Comparison of ENCODE assay signal across 20 cellular contexts in the genomic region with DNA sequence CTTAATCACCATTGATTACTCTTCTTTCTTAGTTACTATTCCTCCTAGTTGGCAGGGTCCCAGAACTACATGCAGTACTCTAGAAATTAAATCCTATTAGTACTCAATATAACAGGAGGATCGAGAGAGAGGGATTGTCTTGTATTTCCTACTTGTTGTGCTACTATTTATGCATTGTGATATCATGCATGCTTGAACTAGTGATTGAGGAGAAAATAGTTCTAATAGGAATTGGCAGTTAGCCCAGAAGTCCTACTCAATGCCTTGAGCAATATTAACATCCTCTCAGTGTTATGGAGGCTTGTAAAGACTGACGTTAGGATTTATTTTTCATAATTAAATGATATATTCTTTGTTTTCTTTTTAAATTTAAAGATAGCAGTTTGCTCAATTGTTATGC.
DNase-seq lines count a peak whose midpoint lies in the region; ATAC-seq, FAIRE-seq and TF ChIP-seq lines count a peak whose summit lies in the region.
"Had no signal": no experiment of that assay in that cellular context is flagged by ENCODE, and none has a peak within 500 bp of the region (broad histone marks: within the 10 kb centered on the region; RNA-seq: fewer than 3 reads in every experiment).

No MANE protein-coding gene starts in this region.

- no peaks in the 10 kb centered on the region for H3K79me2 ChIP-seq in HepG2 (ENCODE audit: insufficient read depth, low read length)

- TF ChIP-seq EP300 in HepG2 (IDR thresholded peaks at IDR 0.05; ENCODE audit: low read depth in 2 of 2, low read length in 2 of 2) (no peak), HepG2 (CRISPR knock-in tag; IDR thresholded peaks at IDR 0.05; ENCODE audit: borderline replicate concordance) (no peak)

- CTCF ChIA-PET in HepG2 (lab: Yijun Ruan, JAX; ENCODE audit: low intra/inter-chr PET ratio, low total read pairs): no interaction called here

- in situ Hi-C loops in HepG2 (cut with HindIII; ENCODE audit: extremely low pct_ligation_motif_present, low pct_unique_long_range_greater_than_20kb): no loop called here

- H3K36me3 ChIP-seq in right lobe of liver: no peaks in the 10 kb centered on the region
- no peaks in the 10 kb centered on the region for H3K36me3 ChIP-seq in HepG2 (replicated peaks in 1 of 2; ENCODE audit: control insufficient read depth in 1 of 2, insufficient read depth in 2 of 2, low read length in 2 of 2)
- no peaks in the 10 kb centered on the region for H3K36me3 ChIP-seq in upper lobe of right lung
- H3K36me3 ChIP-seq: esophagus muscularis mucosa had no signal

- no peak overlapping the region for H3K4me3 ChIP-seq in right lobe of liver
- no peak overlapping the region for H3K4me3 ChIP-seq in HepG2 (replicated peaks in 1 of 3; ENCODE audit: insufficient read depth in 1 of 3, low read depth in 2 of 3, low read length in 3 of 3)
- H3K4me3 ChIP-seq in upper lobe of right lung: no peak overlapping the region
- H3K4me3 ChIP-seq: esophagus muscularis mucosa, psoas muscle had no signal

- peak in 3 of 4 donors; percentile 28 to 46 (median 36) for ATAC-seq in right lobe of liver
- no peak for ATAC-seq in HepG2
- ATAC-seq in upper lobe of right lung: peak; percentile 39
- ATAC-seq in omental fat pad (ENCODE audit: low FRiP score): no peak
- no peak for ATAC-seq in GM18873 (IDR thresholded peaks at IDR 0.05; ENCODE audit: low FRiP score, unreplicated experiment)
- ATAC-seq: activated T-helper 17 cell treated with anti-CD3 and anti-CD28 coated beads, Interleukin-2, amount 50 U/mL, for 72 hours; Panc1 had no signal

- H3K4me1 ChIP-seq in right lobe of liver (no peaks in the 10 kb centered on the region), HepG2 (ENCODE audit: insufficient read depth, low read length) (no peaks in the 10 kb centered on the region), upper lobe of right lung (no peaks in the 10 kb centered on the region)

- H3K9me3 ChIP-seq in right lobe of liver: no peaks in the 10 kb centered on the region
- H3K9me3 ChIP-seq in HepG2 (ENCODE audit: low read length): peaks cover 5% of the 10 kb centered on the region
- H3K9me3 ChIP-seq in upper lobe of right lung: peaks cover 2% of the 10 kb centered on the region
- H3K9me3 ChIP-seq: esophagus muscularis mucosa had no signal

- FAIRE-seq in HepG2 (lab: Jason Lieb, UNC): no peak
- FAIRE-seq: GM12891 had no signal

- no peak for TF ChIP-seq RAD21 in HepG2 (CRISPR knock-in tag; IDR thresholded peaks at IDR 0.05)

- no peak for TF ChIP-seq CTCF in right lobe of liver (IDR thresholded peaks at IDR 0.05)
- no peak for TF ChIP-seq CTCF in HepG2 (CRISPR knock-in tag; IDR thresholded peaks at IDR 0.05)
- TF ChIP-seq CTCF in upper lobe of right lung (IDR thresholded peaks at IDR 0.05): no peak
- no peak for TF ChIP-seq CTCF in omental fat pad (IDR thresholded peaks at IDR 0.05)

- BruUV-seq in HepG2 (replicated peaks; lab: Mats Ljungman, UMichigan): no TSS peak

- H3K27ac ChIP-seq in right lobe of liver (no peak overlapping the region), HepG2 (ENCODE audit: extremely low read length, insufficient read depth, low read length) (no peak overlapping the region), upper lobe of right lung (no peak overlapping the region)
- H3K27ac ChIP-seq: esophagus muscularis mucosa, psoas muscle had no signal

- TF ChIP-seq POLR2A in right lobe of liver (IDR thresholded peaks at IDR 0.05) (no peak), HepG2 (IDR thresholded peaks at IDR 0.05; ENCODE audit: insufficient read depth in 1 of 2, low read depth in 2 of 2, low read length in 2 of 2) (no peak)

- no peak overlapping the region for H2AFZ ChIP-seq in HepG2 (ENCODE audit: low read length)

- H3K4me2 ChIP-seq in HepG2 (ENCODE audit: low read depth, low read length): no peak overlapping the region

- H3K27me3 ChIP-seq in right lobe of liver (no peaks in the 10 kb centered on the region), HepG2 (ENCODE audit: control insufficient read depth in 1 of 2, insufficient read depth in 2 of 2, low read length in 2 of 2) (no peaks in the 10 kb centered on the region; a peak in 1 of 5 replicates), upper lobe of right lung (no peaks in the 10 kb centered on the region)
- H3K27me3 ChIP-seq: esophagus muscularis mucosa had no signal

- H3K9ac ChIP-seq in HepG2 (ENCODE audit: insufficient read depth, low read depth, low read length): no peak overlapping the region

- intact Hi-C loops in right lobe of liver (cut with DNase I): no loop called here
- intact Hi-C loops in HepG2 (cut with micrococcal nuclease; ENCODE audit: unreplicated experiment): no loop called here
- intact Hi-C loops in upper lobe of right lung (cut with DNase I): no loop called here

- no peak for DNase-seq in right lobe of liver
- DNase-seq in HepG2 (ENCODE audit: low spot score): no peak
- peak; percentile 61 for DNase-seq in NCI-H82 (lab: John Stamatoyannopoulos, UW)
- peak; percentile 53 for DNase-seq in fibroblast of gingiva (ENCODE audit: low read depth)
- DNase-seq in upper lobe of right lung: no peak
- no peak for DNase-seq in omental fat pad (ENCODE audit: low spot score)
- no peak for DNase-seq in stimulated activated CD4-positive, alpha-beta T cell treated with anti-CD3 and anti-CD28 coated beads, Interleukin-4, amount 100 ng/mL, for 4 hours
- DNase-seq: activated CD4-positive, alpha-beta T cell treated with anti-CD3 and anti-CD28 coated beads, Interleukin-2, amount 10 ng/mL, durations not matched to agents 7 days and 5 days; caudate nucleus; GOT3; islet precursor cell; NCI-H1694; psoas muscle; stimulated activated CD4-positive, alpha-beta T cell treated with anti-CD3 and anti-CD28 coated beads, Interleukin-4, amount 100 ng/mL, for 1 hour; stimulated activated naive CD4-positive, alpha-beta T cell treated with Interleukin-2 at 50 U/mL for 16 hours had no signal

- POLR2A ChIA-PET in HepG2 (lab: Yijun Ruan, JAX): no interaction called here

- no peaks in the 10 kb centered on the region for H4K20me1 ChIP-seq in HepG2 (ENCODE audit: insufficient read depth, low read length)

- WGBS in right lobe of liver (ENCODE audit: insufficient coverage, low coverage, low lambda C conversion rate, missing lambda C conversion rate): 69% methylated on average over 2 of the region's 2 CpGs
- WGBS in HepG2 (ENCODE audit: low lambda C conversion rate): 5% methylated on average over 2 of the region's 2 CpGs

TF ChIP-seq in HepG2, 621 proteins besides CTCF, POLR2A, EP300 and RAD21 (continues in another document):
- TF ChIP-seq ZFP62 (CRISPR knock-in tag; IDR thresholded peaks at IDR 0.05) (no peak), ZEB1 (IDR thresholded peaks at IDR 0.05; ENCODE audit: insufficient replicate concordance, low read depth) (no peak), ZNF547 (CRISPR knock-in tag; IDR thresholded peaks at IDR 0.05) (no peak), ZNF543 (CRISPR knock-in tag; IDR thresholded peaks at IDR 0.05) (no peak), ZNF670 (CRISPR knock-in tag; IDR thresholded peaks at IDR 0.05; ENCODE audit: borderline replicate concordance) (no peak), ZNF589 (CRISPR knock-in tag; conservative IDR thresholded peaks at IDR 0.05) (no peak), SOX6 (IDR thresholded peaks at IDR 0.05) (no peak), SOX6 (CRISPR knock-in tag; IDR thresholded peaks at IDR 0.05) (no peak), ZFP36L1 (CRISPR knock-in tag; IDR thresholded peaks at IDR 0.05) (no peak), ARNT (IDR thresholded peaks at IDR 0.05) (no peak), ZFP41 (CRISPR knock-in tag; IDR thresholded peaks at IDR 0.05; ENCODE audit: borderline replicate concordance) (no peak), TEAD2 (CRISPR knock-in tag; IDR thresholded peaks at IDR 0.05) (no peak)
- TF ChIP-seq, protein P1, sequence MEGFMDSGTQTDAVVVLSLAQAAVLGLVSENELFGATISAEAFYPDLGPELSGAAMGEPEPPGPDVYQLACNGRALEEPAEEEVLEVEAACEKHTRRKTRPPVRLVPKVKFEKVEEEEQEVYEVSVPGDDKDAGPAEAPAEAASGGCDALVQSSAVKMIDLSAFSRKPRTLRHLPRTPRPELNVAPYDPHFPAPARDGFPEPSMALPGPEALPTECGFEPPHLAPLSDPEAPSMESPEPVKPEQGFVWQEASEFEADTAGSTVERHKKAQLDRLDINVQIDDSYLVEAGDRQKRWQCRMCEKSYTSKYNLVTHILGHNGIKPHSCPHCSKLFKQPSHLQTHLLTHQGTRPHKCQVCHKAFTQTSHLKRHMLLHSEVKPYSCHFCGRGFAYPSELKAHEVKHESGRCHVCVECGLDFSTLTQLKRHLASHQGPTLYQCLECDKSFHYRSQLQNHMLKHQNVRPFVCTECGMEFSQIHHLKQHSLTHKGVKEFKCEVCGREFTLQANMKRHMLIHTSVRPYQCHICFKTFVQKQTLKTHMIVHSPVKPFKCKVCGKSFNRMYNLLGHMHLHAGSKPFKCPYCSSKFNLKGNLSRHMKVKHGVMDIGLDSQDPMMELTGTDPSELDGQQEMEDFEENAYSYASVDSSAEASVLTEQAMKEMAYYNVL (CRISPR knock-in tag; IDR thresholded peaks at IDR 0.05; ENCODE audit: borderline replicate concordance): no peak
- TF ChIP-seq, protein P2, sequence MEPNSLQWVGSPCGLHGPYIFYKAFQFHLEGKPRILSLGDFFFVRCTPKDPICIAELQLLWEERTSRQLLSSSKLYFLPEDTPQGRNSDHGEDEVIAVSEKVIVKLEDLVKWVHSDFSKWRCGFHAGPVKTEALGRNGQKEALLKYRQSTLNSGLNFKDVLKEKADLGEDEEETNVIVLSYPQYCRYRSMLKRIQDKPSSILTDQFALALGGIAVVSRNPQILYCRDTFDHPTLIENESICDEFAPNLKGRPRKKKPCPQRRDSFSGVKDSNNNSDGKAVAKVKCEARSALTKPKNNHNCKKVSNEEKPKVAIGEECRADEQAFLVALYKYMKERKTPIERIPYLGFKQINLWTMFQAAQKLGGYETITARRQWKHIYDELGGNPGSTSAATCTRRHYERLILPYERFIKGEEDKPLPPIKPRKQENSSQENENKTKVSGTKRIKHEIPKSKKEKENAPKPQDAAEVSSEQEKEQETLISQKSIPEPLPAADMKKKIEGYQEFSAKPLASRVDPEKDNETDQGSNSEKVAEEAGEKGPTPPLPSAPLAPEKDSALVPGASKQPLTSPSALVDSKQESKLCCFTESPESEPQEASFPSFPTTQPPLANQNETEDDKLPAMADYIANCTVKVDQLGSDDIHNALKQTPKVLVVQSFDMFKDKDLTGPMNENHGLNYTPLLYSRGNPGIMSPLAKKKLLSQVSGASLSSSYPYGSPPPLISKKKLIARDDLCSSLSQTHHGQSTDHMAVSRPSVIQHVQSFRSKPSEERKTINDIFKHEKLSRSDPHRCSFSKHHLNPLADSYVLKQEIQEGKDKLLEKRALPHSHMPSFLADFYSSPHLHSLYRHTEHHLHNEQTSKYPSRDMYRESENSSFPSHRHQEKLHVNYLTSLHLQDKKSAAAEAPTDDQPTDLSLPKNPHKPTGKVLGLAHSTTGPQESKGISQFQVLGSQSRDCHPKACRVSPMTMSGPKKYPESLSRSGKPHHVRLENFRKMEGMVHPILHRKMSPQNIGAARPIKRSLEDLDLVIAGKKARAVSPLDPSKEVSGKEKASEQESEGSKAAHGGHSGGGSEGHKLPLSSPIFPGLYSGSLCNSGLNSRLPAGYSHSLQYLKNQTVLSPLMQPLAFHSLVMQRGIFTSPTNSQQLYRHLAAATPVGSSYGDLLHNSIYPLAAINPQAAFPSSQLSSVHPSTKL (CRISPR knock-in tag; IDR thresholded peaks at IDR 0.05): no peak

Comparison
In these comparisons a context has a peak if more than half of its experiments do, and no peak if none do; other contexts are left out.
1. ATAC-seq: peak in right lobe of liver (3 of 4) and upper lobe of right lung (single experiment); none in HepG2 (single experiment), omental fat pad (single experiment) and GM18873 (single experiment).
2. DNase-seq: peak in NCI-H82 (single experiment) and fibroblast of gingiva (single experiment); none in right lobe of liver (0 of 3), HepG2 (single experiment), upper lobe of right lung (single experiment), omental fat pad (single experiment) and stimulated activated CD4-positive, alpha-beta T cell treated with anti-CD3 and anti-CD28 coated beads, Interleukin-4, amount 100 ng/mL, for 4 hours (0 of 2).